In the genomic region with DNA sequence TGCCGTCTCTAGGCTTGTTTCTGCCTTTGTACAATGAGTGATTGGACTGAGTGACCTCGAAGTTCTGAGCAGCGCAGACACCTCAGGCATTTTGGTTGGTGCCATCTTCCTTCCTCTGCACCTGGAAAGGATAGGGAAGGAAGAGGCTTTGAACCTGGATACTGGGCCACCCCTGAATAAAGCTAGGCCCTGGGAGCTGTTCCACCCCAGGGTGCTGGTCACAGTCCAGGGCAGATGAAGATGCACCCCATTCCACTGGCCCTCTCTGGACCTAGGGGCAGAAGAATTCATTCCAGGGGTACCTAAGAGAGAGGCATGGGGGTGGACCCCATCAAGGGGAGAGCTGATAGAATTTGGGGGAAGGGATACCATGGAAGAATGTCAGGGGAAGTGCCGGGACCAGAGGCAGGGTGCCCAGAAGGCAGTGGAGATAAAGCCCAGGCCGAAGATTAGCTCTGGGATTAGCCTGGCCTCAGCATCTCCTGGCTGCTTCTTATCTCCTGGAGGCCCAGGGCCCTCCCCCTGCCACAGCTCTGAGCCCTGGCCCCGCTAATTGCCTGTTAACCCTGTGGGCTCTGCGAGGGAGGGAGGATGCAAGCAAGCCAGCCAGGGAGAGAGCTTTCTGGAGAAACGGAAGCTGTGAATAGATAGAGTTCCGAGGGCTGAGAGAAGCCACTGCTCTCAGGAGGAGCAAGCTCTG, we compare ENCODE assay signal across 1 cellular context.
TF ChIP-seq lines count a peak whose summit lies in the region.

No MANE protein-coding gene starts in this region.

TF ChIP-seq in H1, 55 proteins besides CTCF, POLR2A, EP300 and RAD21:
- TF ChIP-seq SP2 (IDR thresholded peaks at IDR 0.05; ENCODE audit: low read length) (no peak), NRF1 (IDR thresholded peaks at IDR 0.05; ENCODE audit: low read depth, low read length) (no peak), CHD1 (IDR thresholded peaks at IDR 0.05; ENCODE audit: low read depth, low read length) (no peak), FOSL1 (IDR thresholded peaks at IDR 0.05; ENCODE audit: insufficient read depth, low read depth, low read length) (no peak), BCL11A (IDR thresholded peaks at IDR 0.05; ENCODE audit: low read depth in 2 of 2, low read length in 2 of 2) (no peak), HDAC6 (IDR thresholded peaks at IDR 0.05; ENCODE audit: low read depth, low read length) (no peak), TEAD4 (IDR thresholded peaks at IDR 0.05; ENCODE audit: low read depth, low read length) (no peak), SIN3A (conservative IDR thresholded peaks at IDR 0.05 in 1 of 2, IDR thresholded peaks at IDR 0.05 in 1 of 2; ENCODE audit: low read depth in 1 of 2, low read length in 2 of 2) (no peak), POLR2AphosphoS5 (IDR thresholded peaks at IDR 0.05; ENCODE audit: low read depth, low read length) (no peak)
- TF ChIP-seq, protein P1, sequence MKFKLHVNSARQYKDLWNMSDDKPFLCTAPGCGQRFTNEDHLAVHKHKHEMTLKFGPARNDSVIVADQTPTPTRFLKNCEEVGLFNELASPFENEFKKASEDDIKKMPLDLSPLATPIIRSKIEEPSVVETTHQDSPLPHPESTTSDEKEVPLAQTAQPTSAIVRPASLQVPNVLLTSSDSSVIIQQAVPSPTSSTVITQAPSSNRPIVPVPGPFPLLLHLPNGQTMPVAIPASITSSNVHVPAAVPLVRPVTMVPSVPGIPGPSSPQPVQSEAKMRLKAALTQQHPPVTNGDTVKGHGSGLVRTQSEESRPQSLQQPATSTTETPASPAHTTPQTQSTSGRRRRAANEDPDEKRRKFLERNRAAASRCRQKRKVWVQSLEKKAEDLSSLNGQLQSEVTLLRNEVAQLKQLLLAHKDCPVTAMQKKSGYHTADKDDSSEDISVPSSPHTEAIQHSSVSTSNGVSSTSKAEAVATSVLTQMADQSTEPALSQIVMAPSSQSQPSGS (IDR thresholded peaks at IDR 0.05; ENCODE audit: low read length) = no peak
